1 cellular context compared by ENCODE assay signal in the genomic region with DNA sequence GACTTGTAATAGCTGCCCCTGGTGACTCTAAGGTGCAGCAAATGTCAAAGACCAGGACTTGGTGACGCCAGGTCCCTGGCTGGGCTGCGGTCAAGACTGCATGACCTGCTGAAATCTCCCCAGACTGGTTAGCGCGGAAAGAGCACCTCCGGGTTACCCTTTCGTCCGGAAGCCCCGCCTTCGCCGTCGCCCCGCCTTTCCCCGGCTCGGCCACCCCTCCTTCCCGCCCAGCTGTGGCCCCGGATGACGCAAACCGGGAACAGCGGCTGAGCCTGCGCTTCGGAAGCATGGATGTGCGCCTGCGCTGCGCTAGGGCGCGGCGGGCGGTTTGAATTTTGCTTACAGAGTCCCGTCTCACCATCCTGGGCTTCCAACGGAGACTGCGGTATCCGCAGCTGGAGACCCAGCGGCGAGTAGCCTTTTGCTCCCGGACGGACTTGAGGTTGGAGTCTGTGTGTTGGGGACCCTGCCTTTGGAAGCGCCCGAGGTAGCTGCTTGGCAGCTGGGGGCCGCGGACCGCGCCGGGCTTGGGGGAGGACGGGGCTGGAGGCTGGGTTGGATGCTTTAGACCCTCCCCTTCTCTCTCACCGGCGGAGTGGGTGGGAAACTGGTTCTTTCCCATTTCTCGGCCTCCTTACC.
TF ChIP-seq lines count a peak whose summit lies in the region.

A gene with protein sequence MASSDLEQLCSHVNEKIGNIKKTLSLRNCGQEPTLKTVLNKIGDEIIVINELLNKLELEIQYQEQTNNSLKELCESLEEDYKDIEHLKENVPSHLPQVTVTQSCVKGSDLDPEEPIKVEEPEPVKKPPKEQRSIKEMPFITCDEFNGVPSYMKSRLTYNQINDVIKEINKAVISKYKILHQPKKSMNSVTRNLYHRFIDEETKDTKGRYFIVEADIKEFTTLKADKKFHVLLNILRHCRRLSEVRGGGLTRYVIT (plus strand): TSS at position 294 of the 639 bp plus-strand sequence. CDS start 785 bp downstream, outside the sequence.

TF ChIP-seq in HepG2, 621 proteins besides CTCF, POLR2A, EP300 and RAD21 (continued from another document and continues in another):
- TF ChIP-seq TIGD3 (CRISPR knock-in tag; IDR thresholded peaks at IDR 0.05; ENCODE audit: borderline replicate concordance) (no peak), KDM2A (CRISPR knock-in tag; IDR thresholded peaks at IDR 0.05; ENCODE audit: borderline replicate concordance, low read depth) (peak; percentile 77), CHD4 (IDR thresholded peaks at IDR 0.05; ENCODE audit: borderline replicate concordance, low read length) (no peak), IRX3 (CRISPR knock-in tag; IDR thresholded peaks at IDR 0.05; ENCODE audit: borderline replicate concordance, low read depth) (no peak), ZNF615 (CRISPR knock-in tag; IDR thresholded peaks at IDR 0.05; ENCODE audit: borderline replicate concordance) (no peak), TCF7L2 (IDR thresholded peaks at IDR 0.05; ENCODE audit: low read depth, low read length) (no peak), ZMYM2 (CRISPR knock-in tag; IDR thresholded peaks at IDR 0.05) (no peak), ZNF704 (CRISPR knock-in tag; IDR thresholded peaks at IDR 0.05; ENCODE audit: borderline replicate concordance) (peak; percentile 55; the same call in 1 of the 2 replicates), MEIS1 (CRISPR knock-in tag; IDR thresholded peaks at IDR 0.05; ENCODE audit: borderline replicate concordance) (peak; percentile 54; the same call in 1 of the 2 replicates), YEATS2 (CRISPR knock-in tag; IDR thresholded peaks at IDR 0.05; ENCODE audit: borderline replicate concordance) (peak; percentile 77; the same call in 1 of the 2 replicates), NFE2L2 (IDR thresholded peaks at IDR 0.05; ENCODE audit: low read length) (no peak), ZNF614 (CRISPR knock-in tag; IDR thresholded peaks at IDR 0.05; ENCODE audit: borderline replicate concordance) (peak; percentile 81; the same call in 1 of the 2 replicates), ZBTB42 (CRISPR knock-in tag; IDR thresholded peaks at IDR 0.05) (no peak), SCMH1 (CRISPR knock-in tag; IDR thresholded peaks at IDR 0.05; ENCODE audit: borderline replicate concordance) (no peak), SIX4 (CRISPR knock-in tag; IDR thresholded peaks at IDR 0.05) (no peak), LCORL (IDR thresholded peaks at IDR 0.05) (no peak), LCORL (CRISPR knock-in tag; IDR thresholded peaks at IDR 0.05) (0 out of 2 replicates have a peak, but pooled peaks have one; percentile 31), ZFP82 (CRISPR knock-in tag; IDR thresholded peaks at IDR 0.05; ENCODE audit: borderline replicate concordance) (peak; percentile 56; the same call in 1 of the 2 replicates), ZNF7 (CRISPR knock-in tag; IDR thresholded peaks at IDR 0.05) (no peak), SIN3B (IDR thresholded peaks at IDR 0.05; ENCODE audit: low read length) (peak; percentile 99), HDAC1 (CRISPR knock-in tag; IDR thresholded peaks at IDR 0.05) (peak; percentile 100), MTA1 (CRISPR knock-in tag; IDR thresholded peaks at IDR 0.05; ENCODE audit: borderline replicate concordance) (no peak), GATA4 (IDR thresholded peaks at IDR 0.05; ENCODE audit: borderline replicate concordance, low read depth) (peak; percentile 43; the same call in 1 of the 2 replicates), DMAP1 (CRISPR knock-in tag; IDR thresholded peaks at IDR 0.05) (peak; percentile 70; the same call in 1 of the 2 replicates), KDM5B (CRISPR knock-in tag; IDR thresholded peaks at IDR 0.05; ENCODE audit: borderline replicate concordance) (0 out of 2 replicates have a peak, but pooled peaks have one; percentile 49), AFF4 (CRISPR knock-in tag; IDR thresholded peaks at IDR 0.05) (no peak), NFIB (CRISPR knock-in tag; IDR thresholded peaks at IDR 0.05; ENCODE audit: borderline replicate concordance) (no peak), ZNF768 (CRISPR knock-in tag; IDR thresholded peaks at IDR 0.05) (peak; percentile 37; the same call in 1 of the 2 replicates), KDM4B (CRISPR knock-in tag; IDR thresholded peaks at IDR 0.05) (peak; percentile 23; the same call in 1 of the 2 replicates), ZNF207 (IDR thresholded peaks at IDR 0.05; ENCODE audit: borderline replicate concordance) (no peak), CBX2 (IDR thresholded peaks at IDR 0.05; ENCODE audit: low read depth, low read length) (no peak), CBX2 (CRISPR knock-in tag; IDR thresholded peaks at IDR 0.05; ENCODE audit: low read depth) (no peak), PRPF4 (IDR thresholded peaks at IDR 0.05; ENCODE audit: low read depth, low read length, poor library complexity, severe bottlenecking) (no peak), FOXK1 (CRISPR knock-in tag; IDR thresholded peaks at IDR 0.05; ENCODE audit: borderline replicate concordance, low read depth) (peak; percentile 38; the same call in 1 of the 2 replicates), AHR (CRISPR knock-in tag; IDR thresholded peaks at IDR 0.05) (no peak; the same call in 1 of the 2 replicates)
- TF ChIP-seq, protein P1, sequence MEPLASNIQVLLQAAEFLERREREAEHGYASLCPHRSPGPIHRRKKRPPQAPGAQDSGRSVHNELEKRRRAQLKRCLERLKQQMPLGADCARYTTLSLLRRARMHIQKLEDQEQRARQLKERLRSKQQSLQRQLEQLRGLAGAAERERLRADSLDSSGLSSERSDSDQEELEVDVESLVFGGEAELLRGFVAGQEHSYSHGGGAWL (CRISPR knock-in tag; IDR thresholded peaks at IDR 0.05) = peak; percentile 51; the same call in 1 of the 2 replicates
- TF ChIP-seq, protein P2, sequence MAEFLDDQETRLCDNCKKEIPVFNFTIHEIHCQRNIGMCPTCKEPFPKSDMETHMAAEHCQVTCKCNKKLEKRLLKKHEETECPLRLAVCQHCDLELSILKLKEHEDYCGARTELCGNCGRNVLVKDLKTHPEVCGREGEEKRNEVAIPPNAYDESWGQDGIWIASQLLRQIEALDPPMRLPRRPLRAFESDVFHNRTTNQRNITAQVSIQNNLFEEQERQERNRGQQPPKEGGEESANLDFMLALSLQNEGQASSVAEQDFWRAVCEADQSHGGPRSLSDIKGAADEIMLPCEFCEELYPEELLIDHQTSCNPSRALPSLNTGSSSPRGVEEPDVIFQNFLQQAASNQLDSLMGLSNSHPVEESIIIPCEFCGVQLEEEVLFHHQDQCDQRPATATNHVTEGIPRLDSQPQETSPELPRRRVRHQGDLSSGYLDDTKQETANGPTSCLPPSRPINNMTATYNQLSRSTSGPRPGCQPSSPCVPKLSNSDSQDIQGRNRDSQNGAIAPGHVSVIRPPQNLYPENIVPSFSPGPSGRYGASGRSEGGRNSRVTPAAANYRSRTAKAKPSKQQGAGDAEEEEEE (CRISPR knock-in tag; IDR thresholded peaks at IDR 0.05; ENCODE audit: borderline replicate concordance) = no peak
- TF ChIP-seq, protein P3, sequence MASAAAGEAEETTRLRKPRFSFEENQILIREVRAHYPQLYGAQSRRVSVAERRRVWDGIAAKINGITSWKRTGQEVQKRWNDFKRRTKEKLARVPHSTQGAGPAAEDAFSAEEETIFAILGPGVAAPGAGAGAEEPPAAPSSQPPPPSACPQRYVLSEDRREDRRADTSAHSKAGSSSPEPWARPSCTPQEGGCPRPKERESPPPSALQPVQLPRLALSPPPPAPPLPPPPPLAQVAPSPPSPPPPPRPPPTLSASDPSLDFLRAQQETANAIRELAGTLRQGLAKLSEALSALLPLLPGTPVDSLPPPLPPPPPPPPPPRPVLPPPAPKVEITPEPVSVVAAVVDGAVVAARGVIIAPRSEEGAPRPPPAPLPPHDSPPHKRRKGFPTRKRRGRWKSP (CRISPR knock-in tag; IDR thresholded peaks at IDR 0.05) = peak; percentile 91
- TF ChIP-seq, protein P4, sequence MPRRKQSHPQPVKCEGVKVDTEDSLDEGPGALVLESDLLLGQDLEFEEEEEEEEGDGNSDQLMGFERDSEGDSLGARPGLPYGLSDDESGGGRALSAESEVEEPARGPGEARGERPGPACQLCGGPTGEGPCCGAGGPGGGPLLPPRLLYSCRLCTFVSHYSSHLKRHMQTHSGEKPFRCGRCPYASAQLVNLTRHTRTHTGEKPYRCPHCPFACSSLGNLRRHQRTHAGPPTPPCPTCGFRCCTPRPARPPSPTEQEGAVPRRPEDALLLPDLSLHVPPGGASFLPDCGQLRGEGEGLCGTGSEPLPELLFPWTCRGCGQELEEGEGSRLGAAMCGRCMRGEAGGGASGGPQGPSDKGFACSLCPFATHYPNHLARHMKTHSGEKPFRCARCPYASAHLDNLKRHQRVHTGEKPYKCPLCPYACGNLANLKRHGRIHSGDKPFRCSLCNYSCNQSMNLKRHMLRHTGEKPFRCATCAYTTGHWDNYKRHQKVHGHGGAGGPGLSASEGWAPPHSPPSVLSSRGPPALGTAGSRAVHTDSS (CRISPR knock-in tag; conservative IDR thresholded peaks at IDR 0.05) = no peak
- TF ChIP-seq, protein P5, sequence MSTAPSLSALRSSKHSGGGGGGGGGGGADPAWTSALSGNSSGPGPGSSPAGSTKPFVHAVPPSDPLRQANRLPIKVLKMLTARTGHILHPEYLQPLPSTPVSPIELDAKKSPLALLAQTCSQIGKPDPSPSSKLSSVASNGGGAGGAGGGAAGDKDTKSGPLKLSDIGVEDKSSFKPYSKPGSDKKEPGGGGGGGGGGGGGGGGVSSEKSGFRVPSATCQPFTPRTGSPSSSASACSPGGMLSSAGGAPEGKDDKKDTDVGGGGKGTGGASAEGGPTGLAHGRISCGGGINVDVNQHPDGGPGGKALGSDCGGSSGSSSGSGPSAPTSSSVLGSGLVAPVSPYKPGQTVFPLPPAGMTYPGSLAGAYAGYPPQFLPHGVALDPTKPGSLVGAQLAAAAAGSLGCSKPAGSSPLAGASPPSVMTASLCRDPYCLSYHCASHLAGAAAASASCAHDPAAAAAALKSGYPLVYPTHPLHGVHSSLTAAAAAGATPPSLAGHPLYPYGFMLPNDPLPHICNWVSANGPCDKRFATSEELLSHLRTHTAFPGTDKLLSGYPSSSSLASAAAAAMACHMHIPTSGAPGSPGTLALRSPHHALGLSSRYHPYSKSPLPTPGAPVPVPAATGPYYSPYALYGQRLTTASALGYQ (CRISPR knock-in tag; IDR thresholded peaks at IDR 0.05) = no peak
- TF ChIP-seq, protein P6, sequence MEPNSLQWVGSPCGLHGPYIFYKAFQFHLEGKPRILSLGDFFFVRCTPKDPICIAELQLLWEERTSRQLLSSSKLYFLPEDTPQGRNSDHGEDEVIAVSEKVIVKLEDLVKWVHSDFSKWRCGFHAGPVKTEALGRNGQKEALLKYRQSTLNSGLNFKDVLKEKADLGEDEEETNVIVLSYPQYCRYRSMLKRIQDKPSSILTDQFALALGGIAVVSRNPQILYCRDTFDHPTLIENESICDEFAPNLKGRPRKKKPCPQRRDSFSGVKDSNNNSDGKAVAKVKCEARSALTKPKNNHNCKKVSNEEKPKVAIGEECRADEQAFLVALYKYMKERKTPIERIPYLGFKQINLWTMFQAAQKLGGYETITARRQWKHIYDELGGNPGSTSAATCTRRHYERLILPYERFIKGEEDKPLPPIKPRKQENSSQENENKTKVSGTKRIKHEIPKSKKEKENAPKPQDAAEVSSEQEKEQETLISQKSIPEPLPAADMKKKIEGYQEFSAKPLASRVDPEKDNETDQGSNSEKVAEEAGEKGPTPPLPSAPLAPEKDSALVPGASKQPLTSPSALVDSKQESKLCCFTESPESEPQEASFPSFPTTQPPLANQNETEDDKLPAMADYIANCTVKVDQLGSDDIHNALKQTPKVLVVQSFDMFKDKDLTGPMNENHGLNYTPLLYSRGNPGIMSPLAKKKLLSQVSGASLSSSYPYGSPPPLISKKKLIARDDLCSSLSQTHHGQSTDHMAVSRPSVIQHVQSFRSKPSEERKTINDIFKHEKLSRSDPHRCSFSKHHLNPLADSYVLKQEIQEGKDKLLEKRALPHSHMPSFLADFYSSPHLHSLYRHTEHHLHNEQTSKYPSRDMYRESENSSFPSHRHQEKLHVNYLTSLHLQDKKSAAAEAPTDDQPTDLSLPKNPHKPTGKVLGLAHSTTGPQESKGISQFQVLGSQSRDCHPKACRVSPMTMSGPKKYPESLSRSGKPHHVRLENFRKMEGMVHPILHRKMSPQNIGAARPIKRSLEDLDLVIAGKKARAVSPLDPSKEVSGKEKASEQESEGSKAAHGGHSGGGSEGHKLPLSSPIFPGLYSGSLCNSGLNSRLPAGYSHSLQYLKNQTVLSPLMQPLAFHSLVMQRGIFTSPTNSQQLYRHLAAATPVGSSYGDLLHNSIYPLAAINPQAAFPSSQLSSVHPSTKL (CRISPR knock-in tag; IDR thresholded peaks at IDR 0.05) = peak; percentile 44; the same call in 1 of the 2 replicates
